ENCODE assay signal across 20 cellular contexts in genomic region chr4:70577220-70577927, GRCh38. TPM values are rescaled to one million over a fixed set of nuclear protein-coding genes. Genes with fewer than 3 reads are reported as not detected.
"Had no signal": no experiment of that assay in that cellular context is flagged by ENCODE, and none has a peak within 500 bp of the region (broad histone marks: within the 10 kb centered on the region; RNA-seq: fewer than 3 reads in every experiment).

No MANE protein-coding gene starts in this region.

- H3K9me3 ChIP-seq: gastroesophageal sphincter, pancreas, sigmoid colon had no signal

- H3K36me3 ChIP-seq: cardiac muscle cell, gastroesophageal sphincter, heart right ventricle, pancreas, sigmoid colon had no signal

- H3K4me3 ChIP-seq: cardiac muscle cell, gastroesophageal sphincter, heart right ventricle, lung, pancreas, sigmoid colon had no signal

- H3K27ac ChIP-seq: cardiac muscle cell, gastroesophageal sphincter, heart right ventricle, pancreas, sigmoid colon had no signal

- H3K4me1 ChIP-seq: gastroesophageal sphincter, heart right ventricle, pancreas, sigmoid colon had no signal

- ATAC-seq: gastroesophageal sphincter; heart right ventricle; left colon; pancreas; stimulated activated naive CD8-positive, alpha-beta T cell treated with anti-CD3 and anti-CD28 coated beads, Interleukin-15, amount 100 ng/mL, for 72 hours had no signal

- DNase-seq: activated CD4-positive, alpha-beta memory T cell treated with anti-CD3 and anti-CD28 coated beads for 36 hours; activated CD4-positive, alpha-beta T cell treated with anti-CD3 and anti-CD28 coated beads for 1 hour; activated effector memory CD4-positive, alpha-beta T cell treated with Interleukin-2 at 50 U/mL for 16 hours; activated naive CD4-positive, alpha-beta T cell treated with anti-CD3 and anti-CD28 coated beads, Interleukin-2, amount 50 U/mL, for 16 hours; activated T-cell treated with anti-CD3 and anti-CD28 coated beads, Interleukin-2, amount 50 U/mL, for 24 hours; heart right ventricle; left colon; naive B cell; pancreas; sigmoid colon; stimulated activated CD4-positive, alpha-beta T cell treated with anti-CD3 and anti-CD28 coated beads, Interleukin-1b, Interleukin-23, amount 100 ng/mL, for 48 hours; stimulated activated naive CD8-positive, alpha-beta T cell treated with anti-CD3 and anti-CD28 coated beads, Interleukin-15, amount 100 ng/mL, for 72 hours had no signal

- H3K27me3 ChIP-seq: cardiac muscle cell, gastroesophageal sphincter, pancreas, sigmoid colon had no signal

RNA-seq across cellular contexts. Expression of gene AMBN, which starts 14.7 kb away (rescaled TPM):
- total RNA-seq: activated CD4-positive, alpha-beta memory T cell treated with anti-CD3 and anti-CD28 coated beads for 36 hours; cardiac muscle cell; dermis microvascular lymphatic vessel endothelial cell; epithelial cell of proximal tubule; gastroesophageal sphincter; heart right ventricle; left colon; lung; pancreas; sigmoid colon; ureter had no signal
- polyA plus RNA-seq: cardiac muscle cell, heart right ventricle, lung, sigmoid colon had no signal

RNA-seq across cellular contexts. Expression of gene ENAM, which starts 51.2 kb away (rescaled TPM):
- total RNA-seq: activated CD4-positive, alpha-beta memory T cell treated with anti-CD3 and anti-CD28 coated beads for 36 hours; cardiac muscle cell; dermis microvascular lymphatic vessel endothelial cell; left colon; temporal lobe had no signal
- polyA plus RNA-seq: cardiac muscle cell, sigmoid colon had no signal

RNA-seq across cellular contexts. Expression of gene AMTN, which starts 59.0 kb away (rescaled TPM):
- total RNA-seq: activated CD4-positive, alpha-beta memory T cell treated with anti-CD3 and anti-CD28 coated beads for 36 hours; cardiac muscle cell; dermis microvascular lymphatic vessel endothelial cell; epithelial cell of proximal tubule; heart right ventricle; left colon; sigmoid colon; temporal lobe; ureter had no signal
- polyA plus RNA-seq: adipose tissue, heart right ventricle, lung, pancreas, sigmoid colon had no signal
